8 cellular contexts compared by ENCODE assay signal in the genomic region with DNA sequence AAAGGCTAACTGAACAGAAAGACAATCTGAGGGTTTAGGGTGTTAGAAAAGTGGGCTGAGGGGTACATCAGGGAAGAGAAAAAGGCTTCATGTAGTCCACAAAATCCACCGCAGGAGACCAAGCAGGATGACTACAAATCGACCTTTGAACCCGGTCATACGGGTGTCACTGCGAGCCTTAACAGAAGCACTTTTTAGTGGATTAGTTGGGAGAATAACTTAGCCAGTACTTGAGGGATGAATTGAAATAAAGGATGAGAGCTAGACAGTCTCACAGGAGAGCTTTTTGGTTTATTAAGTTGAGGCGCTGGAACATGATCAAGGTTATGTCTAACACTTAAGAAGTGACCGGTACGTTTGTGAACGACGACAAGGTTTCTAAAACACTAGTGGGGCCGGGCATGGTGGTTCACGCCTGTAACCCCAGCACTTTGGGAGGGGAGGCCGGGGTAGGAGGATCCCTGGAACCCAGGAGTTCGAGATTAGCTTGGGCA. TPM values are rescaled to one million over a fixed set of nuclear protein-coding genes. Genes with fewer than 3 reads are reported as not detected.
DNase-seq lines count a peak whose midpoint lies in the region; ATAC-seq and TF ChIP-seq lines count a peak whose summit lies in the region.

No MANE protein-coding gene starts in this region.

- no peaks in the 10 kb centered on the region for H3K9me3 ChIP-seq in aorta (ENCODE audit: control insufficient read depth, low read length)

- WGBS in aorta, 2 donors, result 70% methylated on average over 14 of the region's 14 CpGs

- H3K36me3 Mint-ChIP-seq in stimulated activated naive CD8-positive, alpha-beta T cell treated with anti-CD3 and anti-CD28 coated beads, Interleukin-15, Interleukin-2, amounts not matched to agents 100 ng/mL and 50 ng/mL, for 24 hours (ENCODE audit: low read depth), result no peaks in the 10 kb centered on the region
- H3K36me3 Mint-ChIP-seq in MCF 10A (ENCODE audit: insufficient read depth, unreplicated experiment), result no peaks in the 10 kb centered on the region
- no peaks in the 10 kb centered on the region for H3K36me3 Mint-ChIP-seq in mesothelial cell of epicardium

- H3K9me3 Mint-ChIP-seq in stimulated activated naive CD8-positive, alpha-beta T cell treated with anti-CD3 and anti-CD28 coated beads, Interleukin-15, Interleukin-2, amounts not matched to agents 100 ng/mL and 50 ng/mL, for 24 hours, result no peaks in the 10 kb centered on the region
- H3K9me3 Mint-ChIP-seq in MCF 10A (ENCODE audit: unreplicated experiment) (no peaks in the 10 kb centered on the region), mesothelial cell of epicardium (no peaks in the 10 kb centered on the region)

- H3K27ac ChIP-seq in aorta (ENCODE audit: low read depth in 1 of 2, low read length in 2 of 2), result peak overlapping the region in 1 of 2 donors; percentile 39

- peak overlapping the region in 1 of 2 donors; percentile 19 for H3K4me3 ChIP-seq in aorta (ENCODE audit: low read length in 2 of 2)

- H3K4me1 Mint-ChIP-seq in stimulated activated naive CD8-positive, alpha-beta T cell treated with anti-CD3 and anti-CD28 coated beads, Interleukin-15, Interleukin-2, amounts not matched to agents 100 ng/mL and 50 ng/mL, for 24 hours (ENCODE audit: low read depth), result peaks cover 46% of the 10 kb centered on the region
- peaks cover 43% of the 10 kb centered on the region for H3K4me1 Mint-ChIP-seq in MCF 10A (ENCODE audit: insufficient read depth, unreplicated experiment)
- peaks cover 32% of the 10 kb centered on the region for H3K4me1 Mint-ChIP-seq in mesothelial cell of epicardium

- H3K4me1 ChIP-seq in aorta (ENCODE audit: control insufficient read depth in 1 of 2, insufficient read depth in 2 of 2, low read length in 2 of 2), result no peaks in the 10 kb centered on the region

- H3K27me3 Mint-ChIP-seq in stimulated activated naive CD8-positive, alpha-beta T cell treated with anti-CD3 and anti-CD28 coated beads, Interleukin-15, Interleukin-2, amounts not matched to agents 100 ng/mL and 50 ng/mL, for 24 hours, result no peaks in the 10 kb centered on the region
- H3K27me3 Mint-ChIP-seq in MCF 10A (ENCODE audit: insufficient read depth, unreplicated experiment) (no peaks in the 10 kb centered on the region), mesothelial cell of epicardium (ENCODE audit: low read depth) (no peaks in the 10 kb centered on the region)

- no peaks in the 10 kb centered on the region for H3K27me3 ChIP-seq in aorta (ENCODE audit: control insufficient read depth in 1 of 2, insufficient read depth in 2 of 2, low read length in 1 of 2)

- no TSS peak for BruUV-seq in MCF 10A (replicated peaks; lab: Mats Ljungman, UMichigan)

- H3K36me3 ChIP-seq in aorta (ENCODE audit: control insufficient read depth in 1 of 2, insufficient read depth in 2 of 2, low read length in 1 of 2), result no peaks in the 10 kb centered on the region

- intact Hi-C loops in MCF 10A (cut with micrococcal nuclease) (no loop called here), aorta (cut with DNase I) (no loop called here)

- H3K4me3 Mint-ChIP-seq in stimulated activated naive CD8-positive, alpha-beta T cell treated with anti-CD3 and anti-CD28 coated beads, Interleukin-15, Interleukin-2, amounts not matched to agents 100 ng/mL and 50 ng/mL, for 24 hours, result peak overlapping the region; percentile 90
- H3K4me3 Mint-ChIP-seq in MCF 10A (ENCODE audit: unreplicated experiment), result peak overlapping the region; percentile 90
- peak overlapping the region; percentile 92 for H3K4me3 Mint-ChIP-seq in mesothelial cell of epicardium

- no peak for DNase-seq in stimulated activated naive CD8-positive, alpha-beta T cell treated with anti-CD3 and anti-CD28 coated beads, Interleukin-15, Interleukin-2, amounts not matched to agents 100 U/mL and 50 U/mL, for 24 hours
- DNase-seq in MCF 10A (ENCODE audit: unreplicated experiment) (no peak), mesothelial cell of epicardium (ENCODE audit: low spot score in 2 of 2, unreplicated experiment in 2 of 2) (no peak), aorta (peak; percentile 47 to 74), GM10248 (ENCODE audit: extremely low spot score) (no peak)

- POLR2A ChIA-PET in MCF 10A (lab: Yijun Ruan, JAX) (no interaction called here), GM10248 (lab: Yijun Ruan, JAX) (no interaction called here)

- no peak for TF ChIP-seq CTCF in MCF 10A (IDR thresholded peaks at IDR 0.05; ENCODE audit: unreplicated experiment)
- TF ChIP-seq CTCF in mesothelial cell of epicardium (IDR thresholded peaks at IDR 0.05; ENCODE audit: unreplicated experiment), result no peak
- no peak for TF ChIP-seq CTCF in GM10248 (IDR thresholded peaks at IDR 0.05; ENCODE audit: control extremely low read depth, extremely low read depth, low read depth, missing control alignments)

- no peak for ATAC-seq in stimulated activated naive CD8-positive, alpha-beta T cell treated with anti-CD3 and anti-CD28 coated beads, Interleukin-15, Interleukin-2, amounts not matched to agents 100 U/mL and 50 U/mL, for 24 hours
- ATAC-seq in aorta (ENCODE audit: low FRiP score) (no peak), HG03280 (IDR thresholded peaks at IDR 0.05; ENCODE audit: unreplicated experiment) (no peak), GM18907 (IDR thresholded peaks at IDR 0.05; ENCODE audit: unreplicated experiment) (no peak)

- CTCF ChIA-PET in MCF 10A (lab: Yijun Ruan, JAX), result interaction anchor here (0.6 to 0.7 kb wide), 3 partner anchors 67 to 177 kb away, joined by 3 read pairs; no protein-coding TSS in a partner anchor
- CTCF ChIA-PET in GM10248 (lab: Yijun Ruan, JAX), result no interaction called here

- peak overlapping the region; percentile 94 for H3K27ac Mint-ChIP-seq in stimulated activated naive CD8-positive, alpha-beta T cell treated with anti-CD3 and anti-CD28 coated beads, Interleukin-15, Interleukin-2, amounts not matched to agents 100 ng/mL and 50 ng/mL, for 24 hours
- H3K27ac Mint-ChIP-seq in MCF 10A (ENCODE audit: low read depth, unreplicated experiment) (peak overlapping the region; percentile 96), mesothelial cell of epicardium (peak overlapping the region; percentile 98)

RNA-seq across cellular contexts. Expression of a gene that starts 1.2 kb away (rescaled TPM):
- total RNA-seq in MCF 10A (2022) (9.8 and 10.9 TPM in 2 replicates), mesothelial cell of epicardium (28.3 to 30.9 TPM (median 30.0 TPM) in 3 replicates), aorta (10 to 100 TPM; 30.5 to 35.8 TPM)
- 10 to 100 TPM; 12.4 to 14.4 TPM for polyA plus RNA-seq in aorta

Comparison
In these comparisons a context has a peak if more than half of its experiments do, and no peak if none do; other contexts are left out.
1. DNase-seq: peak in aorta (2 of 2); none in stimulated activated naive CD8-positive, alpha-beta T cell treated with anti-CD3 and anti-CD28 coated beads, Interleukin-15, Interleukin-2, amounts not matched to agents 100 U/mL and 50 U/mL, for 24 hours (single experiment), MCF 10A (single experiment), mesothelial cell of epicardium (0 of 2) and GM10248 (single experiment).
2. Peak in every context shown above with its lines, with median percentiles within 50 percentile points of each other: H3K27ac Mint-ChIP-seq and H3K4me3 Mint-ChIP-seq.